Comparison of ENCODE assay signal across 8 cellular contexts in genomic region chr13:110559429-110559943, GRCh38. TPM values are rescaled to one million over a fixed set of nuclear protein-coding genes. Genes with fewer than 3 reads are reported as not detected.
A peak's percentile ranks its signal among the peaks of the same experiment; 100 is the strongest.
DNase-seq lines count a peak whose midpoint lies in the region; ATAC-seq and TF ChIP-seq lines count a peak whose summit lies in the region.

No MANE protein-coding gene starts in this region.

- no peaks in the 10 kb centered on the region for H3K9me3 ChIP-seq in sigmoid colon

- no peak for TF ChIP-seq EP300 in sigmoid colon (IDR thresholded peaks at IDR 0.05)

- TF ChIP-seq CTCF in sigmoid colon (IDR thresholded peaks at IDR 0.05), result no peak

- peaks cover 0 to 44% (median 25%) of the 10 kb centered on the region in 4 donors for H3K4me1 ChIP-seq in sigmoid colon

- intact Hi-C loops in sigmoid colon (cut with DNase I), result loop anchor here (5.0 kb wide), 1 partner anchor 37 kb away; no protein-coding TSS in a partner anchor

- peak overlapping the region in 3 of 4 donors; percentile 71 to 89 (median 80) for H3K4me3 ChIP-seq in sigmoid colon

- DNase-seq in DMS79 treated with DMSO at 0.1 percent for 48 hours (lab: John Stamatoyannopoulos, UW) (peak; percentile 73), amniotic epithelial cell (ENCODE audit: low read depth) (peak; percentile 61), hepatic stellate cell (ENCODE audit: low spot score) (peak; percentile 82), sigmoid colon (peak; percentile 81), KBM-7 (no peak), dermis blood vessel endothelial cell (no peak)

- H3K27me3 ChIP-seq in sigmoid colon, result no peaks in the 10 kb centered on the region

- TF ChIP-seq POLR2A in sigmoid colon (IDR thresholded peaks at IDR 0.05), result peak in 1 of 2 donors; percentile 18

- ATAC-seq in GM21529 (IDR thresholded peaks at IDR 0.05; ENCODE audit: unreplicated experiment) (no peak), HG02840 (IDR thresholded peaks at IDR 0.05; ENCODE audit: low FRiP score, unreplicated experiment) (no peak)

- in situ Hi-C loops in KBM-7 (cut with MboI; ENCODE audit: low pct_unique_long_range_greater_than_20kb, low sequenced_read_pairs), result no loop called here

- WGBS in sigmoid colon, 2 donors, result 9 to 50% methylated on average over 15 of the region's 15 CpGs

- H3K27ac ChIP-seq in sigmoid colon, result peak overlapping the region; percentile 92 to 93 (median 92)

- no peaks in the 10 kb centered on the region for H3K36me3 ChIP-seq in sigmoid colon

RNA-seq across cellular contexts. Expression of gene RAB20, which starts 2.0 kb away (rescaled TPM):
- total RNA-seq in sigmoid colon (10 to 100 TPM in 3 of 4 donors, 1 to 10 TPM in 1; 6.9 to 21.3 (median 15.1) TPM), dermis blood vessel endothelial cell (1.3 and 1.5 TPM in 2 replicates)
- 10 to 100 TPM; 48.8 to 61.7 (median 59.5) TPM for polyA plus RNA-seq in sigmoid colon

RNA-seq across cellular contexts. Expression of gene NAXD, which starts 55.9 kb away (rescaled TPM):
- total RNA-seq in sigmoid colon, result 10 to 100 TPM; 33.5 to 41.1 (median 37.2) TPM
- 10 to 100 TPM; 24.6 to 33.0 (median 30.3) TPM for polyA plus RNA-seq in sigmoid colon
- 23.8 and 24.8 TPM in 2 replicates for total RNA-seq in dermis blood vessel endothelial cell

Comparison
In these comparisons a context has a peak if more than half of its experiments do, and no peak if none do; other contexts are left out.
1. DNase-seq: peak in DMS79 treated with DMSO at 0.1 percent for 48 hours (single experiment), amniotic epithelial cell (single experiment), hepatic stellate cell (single experiment) and sigmoid colon (single experiment); none in KBM-7 (single experiment) and dermis blood vessel endothelial cell (single experiment).